Comparison of ENCODE assay signal across 21 cellular contexts in genomic region chr11:39675171-39675570, GRCh38.
"Had no signal": no experiment of that assay in that cellular context is flagged by ENCODE, and none has a peak within 500 bp of the region (broad histone marks: within the 10 kb centered on the region; RNA-seq: fewer than 3 reads in every experiment).

No MANE protein-coding gene starts in this region.

- H3K27me3 ChIP-seq: colonic mucosa, esophagus squamous epithelium, gastrocnemius medialis, heart right ventricle, left lung had no signal

- ATAC-seq: effector memory CD8-positive, alpha-beta T cell; esophagus mucosa; gastrocnemius medialis; heart right ventricle; left cardiac atrium; left lung; left ventricle myocardium superior; lower lobe of right lung; mucosa of descending colon had no signal

- H3K4me1 ChIP-seq: colonic mucosa, esophagus squamous epithelium, gastrocnemius medialis, heart right ventricle, left lung, lower lobe of right lung had no signal

- DNase-seq: colonic mucosa; cortex of kidney; effector CD8-positive, alpha-beta T cell; effector memory CD8-positive, alpha-beta T cell; endodermal cell; erythroblast; esophagus squamous epithelium; foreskin fibroblast; foreskin melanocyte; gastrocnemius medialis; glutamatergic neuron; heart right ventricle; hippocampal formation; left cardiac atrium; left lung; left ventricle myocardium superior; lower lobe of right lung; mesenchymal stem cell; mucosa of descending colon had no signal

- H3K4me3 ChIP-seq: colonic mucosa, esophagus squamous epithelium, gastrocnemius medialis, heart right ventricle, left lung, lower lobe of right lung, mucosa of descending colon had no signal

- H3K9me3 ChIP-seq: colonic mucosa, gastrocnemius medialis had no signal

- H3K27ac ChIP-seq: colonic mucosa, epithelial cell of prostate, esophagus squamous epithelium, gastrocnemius medialis, heart right ventricle, left lung, lower lobe of right lung had no signal

- H3K36me3 ChIP-seq: colonic mucosa, esophagus squamous epithelium, gastrocnemius medialis, heart right ventricle, left lung, lower lobe of right lung had no signal
